ENCODE assay signal across 1 cellular context in genomic region chr13:31105020-31105800, GRCh38.
TF ChIP-seq lines count a peak whose summit lies in the region.

No MANE protein-coding gene starts in this region.

TF ChIP-seq in HepG2, 621 proteins besides CTCF, POLR2A, EP300 and RAD21:
- TF ChIP-seq ZNF44 (CRISPR knock-in tag; IDR thresholded peaks at IDR 0.05) (no peak), ZNF549 (CRISPR knock-in tag; IDR thresholded peaks at IDR 0.05) (no peak), HIVEP1 (CRISPR knock-in tag; IDR thresholded peaks at IDR 0.05) (no peak), AGO2 (optimal IDR thresholded peaks at IDR 0.05; ENCODE audit: low read depth, low read length) (no peak), MTA1 (CRISPR knock-in tag; IDR thresholded peaks at IDR 0.05; ENCODE audit: borderline replicate concordance) (no peak), SMAD1 (CRISPR knock-in tag; IDR thresholded peaks at IDR 0.05; ENCODE audit: borderline replicate concordance, low read depth) (no peak), HOXA3 (CRISPR knock-in tag; IDR thresholded peaks at IDR 0.05) (no peak)
